ENCODE assay signal across 8 cellular contexts in the genomic region with DNA sequence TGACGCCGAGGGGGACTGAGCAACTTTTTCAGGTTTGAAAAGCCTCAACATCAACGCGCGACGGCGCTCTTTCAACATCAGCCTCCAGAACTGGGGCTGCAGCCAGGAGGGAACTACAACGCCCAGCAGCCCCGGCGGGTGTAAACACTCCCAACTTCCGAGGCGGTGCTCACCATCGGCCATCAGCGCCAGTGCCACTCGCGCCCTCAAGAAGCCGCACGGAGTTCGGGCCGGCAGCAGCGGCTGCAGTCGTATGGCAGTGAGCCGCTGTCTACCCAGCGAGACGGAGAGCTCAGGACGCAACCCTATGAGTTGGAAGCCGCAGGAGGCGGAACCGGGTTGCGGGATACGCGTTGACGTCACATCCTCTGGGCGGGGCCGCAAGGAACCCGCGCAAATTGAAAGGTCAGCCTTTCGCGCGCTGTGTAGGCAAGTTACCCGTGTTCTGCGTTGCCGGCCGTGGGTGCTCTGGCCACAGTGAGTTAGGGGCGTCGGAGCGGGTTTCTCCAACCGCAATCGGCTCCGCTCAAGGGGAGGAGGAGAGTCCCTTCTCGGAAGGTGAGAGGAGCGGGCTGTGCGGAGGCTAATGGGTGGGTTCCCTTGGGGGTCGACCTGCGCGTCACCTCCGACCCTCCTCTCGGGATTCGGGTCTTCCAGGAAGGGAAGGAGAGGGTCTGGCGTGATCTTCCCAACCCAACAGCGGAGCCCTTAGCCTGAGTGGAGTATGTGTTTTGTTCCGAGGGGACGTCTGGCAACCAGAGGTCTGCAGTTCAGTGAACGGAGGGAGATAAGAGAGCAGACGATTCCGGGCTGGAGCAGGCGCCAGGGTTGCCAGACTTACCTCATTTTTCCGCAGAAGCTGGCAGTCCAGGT. TPM values are rescaled to one million over a fixed set of nuclear protein-coding genes. Genes with fewer than 3 reads are reported as not detected.
DNase-seq lines count a peak whose midpoint lies in the region; ATAC-seq and TF ChIP-seq lines count a peak whose summit lies in the region.

A gene (plus strand): TSS at position 409 of the 873 bp plus-strand sequence. CDS start 2,222 bp downstream, outside the sequence.

- peak within 1 kb of the TSS; percentile 87 for H3K27ac ChIP-seq in Karpas-422 (ENCODE audit: low read length)
- H3K27ac ChIP-seq in fibroblast of lung (ENCODE audit: insufficient read depth, low read length) = peak within 1 kb of the TSS; percentile 98

- no peaks in the 10 kb centered on the region for H3K27me3 ChIP-seq in Karpas-422 (ENCODE audit: low read length)
- H3K27me3 ChIP-seq in fibroblast of lung (ENCODE audit: control insufficient read depth, insufficient read depth, low read length) = no peaks in the 10 kb centered on the region

- intact Hi-C loops in activated T-helper 1 cell treated with anti-CD3 and anti-CD28 coated beads, Interleukin-12 subunit alpha, Interleukin-12 subunit beta, Interleukin-2, Interleukin-4 antibody, amounts not matched to agents 30 ng/mL and 10 ng/mL and 1 ng/mL, durations not matched to agents 14 hours and 24 hours and 36 hours (cut with micrococcal nuclease) = loop anchor here (1.0 to 5.0 kb wide), 8 partner anchors 34 to 1407 kb away; a partner anchor contains a TSS

- peak; percentile 94 for DNase-seq in EH (ENCODE audit: low read depth)
- DNase-seq in Karpas-422 = peak; percentile 97
- DNase-seq in RPMI7951 (ENCODE audit: low read depth) = peak; percentile 91
- peak; percentile 85 for DNase-seq in activated T-helper 1 cell treated with anti-CD3 and anti-CD28 coated beads, Interleukin-12 subunit alpha, Interleukin-12 subunit beta, Interleukin-2, Interleukin-4 antibody, amounts not matched to agents 30 ng/mL and 10 ng/mL and 1 ng/mL, durations not matched to agents 14 hours and 24 hours and 36 hours (ENCODE audit: low spot score)
- peak; percentile 90 to 94 for DNase-seq in fibroblast of lung (ENCODE audit: low read depth in 2 of 2)
- DNase-seq in naive thymus-derived CD8-positive, alpha-beta T cell = peak; percentile 76 to 97 (median 88)
- DNase-seq in stimulated activated naive CD4-positive, alpha-beta T cell (lab: John Stamatoyannopoulos, UW) = peak; percentile 76 to 98 (median 90)

- POLR2A ChIA-PET in naive thymus-derived CD8-positive, alpha-beta T cell (lab: Charles Lee) = interaction anchor here (1.0 to 1.5 kb wide), 2 partner anchors 220 to 1408 kb away, joined by 3 to 4 read pairs; a partner anchor contains a TSS

- H3K9me3 Mint-ChIP-seq in activated T-helper 1 cell treated with anti-CD3 and anti-CD28 coated beads, Interleukin-12 subunit alpha, Interleukin-12 subunit beta, Interleukin-2, Interleukin-4 antibody, amounts not matched to agents 30 ng/mL and 10 ng/mL and 1 ng/mL, durations not matched to agents 14 hours and 24 hours and 36 hours = no peaks in the 10 kb centered on the region
- no peaks in the 10 kb centered on the region for H3K9me3 Mint-ChIP-seq in naive thymus-derived CD8-positive, alpha-beta T cell

- peaks cover 14% of the 10 kb centered on the region for H3K36me3 Mint-ChIP-seq in activated T-helper 1 cell treated with anti-CD3 and anti-CD28 coated beads, Interleukin-12 subunit alpha, Interleukin-12 subunit beta, Interleukin-2, Interleukin-4 antibody, amounts not matched to agents 30 ng/mL and 10 ng/mL and 1 ng/mL, durations not matched to agents 14 hours and 24 hours and 36 hours (ENCODE audit: low read depth)
- no peaks in the 10 kb centered on the region for H3K36me3 Mint-ChIP-seq in naive thymus-derived CD8-positive, alpha-beta T cell

- H3K4me1 Mint-ChIP-seq in activated T-helper 1 cell treated with anti-CD3 and anti-CD28 coated beads, Interleukin-12 subunit alpha, Interleukin-12 subunit beta, Interleukin-2, Interleukin-4 antibody, amounts not matched to agents 30 ng/mL and 10 ng/mL and 1 ng/mL, durations not matched to agents 14 hours and 24 hours and 36 hours (ENCODE audit: low read depth) = peaks cover 36% of the 10 kb centered on the region
- H3K4me1 Mint-ChIP-seq in naive thymus-derived CD8-positive, alpha-beta T cell = peaks cover 6 to 18% (median 17%) of the 10 kb centered on the region in 4 donors

- H3K79me2 ChIP-seq in Karpas-422 (ENCODE audit: low read length) (peaks cover 37% of the 10 kb centered on the region), fibroblast of lung (ENCODE audit: control insufficient read depth, insufficient read depth, low read length) (peaks cover 16% of the 10 kb centered on the region)

- H3K4me2 ChIP-seq in Karpas-422 (ENCODE audit: low read depth, low read length, poor library complexity, severe bottlenecking) (peak within 1 kb of the TSS; percentile 90), fibroblast of lung (ENCODE audit: extremely low read depth, insufficient read depth, low read length) (peak within 1 kb of the TSS; percentile 90)

- no peaks in the 10 kb centered on the region for H4K20me1 ChIP-seq in Karpas-422 (ENCODE audit: insufficient read depth, low read depth, low read length)
- H4K20me1 ChIP-seq in fibroblast of lung (ENCODE audit: control insufficient read depth, extremely low read depth, insufficient read depth, low read length) = no peaks in the 10 kb centered on the region

- peak within 1 kb of the TSS; percentile 83 for H3K4me3 ChIP-seq in Karpas-422 (ENCODE audit: low read length)
- H3K4me3 ChIP-seq in fibroblast of lung (replicated peaks in 1 of 4; ENCODE audit: control extremely low read depth in 1 of 4, insufficient read depth in 1 of 4, low read depth in 3 of 4, low read length in 4 of 4) = peak within 1 kb of the TSS; percentile 86 to 96 (median 88)

- peak within 1 kb of the TSS; percentile 98 for H3K27ac Mint-ChIP-seq in activated T-helper 1 cell treated with anti-CD3 and anti-CD28 coated beads, Interleukin-12 subunit alpha, Interleukin-12 subunit beta, Interleukin-2, Interleukin-4 antibody, amounts not matched to agents 30 ng/mL and 10 ng/mL and 1 ng/mL, durations not matched to agents 14 hours and 24 hours and 36 hours
- H3K27ac Mint-ChIP-seq in naive thymus-derived CD8-positive, alpha-beta T cell = peak within 1 kb of the TSS; percentile 95 to 100 (median 99)

- H3K9me2 ChIP-seq in Karpas-422 (replicated peaks; ENCODE audit: insufficient read depth, low read length) = no peaks in the 10 kb centered on the region

- peak; percentile 98 for ATAC-seq in GM21825 (IDR thresholded peaks at IDR 0.05; ENCODE audit: unreplicated experiment)
- ATAC-seq in naive thymus-derived CD8-positive, alpha-beta T cell = peak; percentile 97 to 98

- H3K27me3 Mint-ChIP-seq in activated T-helper 1 cell treated with anti-CD3 and anti-CD28 coated beads, Interleukin-12 subunit alpha, Interleukin-12 subunit beta, Interleukin-2, Interleukin-4 antibody, amounts not matched to agents 30 ng/mL and 10 ng/mL and 1 ng/mL, durations not matched to agents 14 hours and 24 hours and 36 hours (ENCODE audit: insufficient read depth) = peaks cover 2% of the 10 kb centered on the region
- H3K27me3 Mint-ChIP-seq in naive thymus-derived CD8-positive, alpha-beta T cell = peaks cover 0 to 7% (median 0%) of the 10 kb centered on the region in 5 donors

- H3K9ac ChIP-seq in Karpas-422 (ENCODE audit: low read length) = peak within 1 kb of the TSS; percentile 79
- H3K9ac ChIP-seq in fibroblast of lung (ENCODE audit: insufficient read depth, low read length) = peak within 1 kb of the TSS; percentile 96

- H3K4me1 ChIP-seq in Karpas-422 (ENCODE audit: low read length) (peaks cover 23% of the 10 kb centered on the region), fibroblast of lung (ENCODE audit: control insufficient read depth, extremely low read depth, insufficient read depth, low read length) (no peaks in the 10 kb centered on the region)

- H3K4me3 Mint-ChIP-seq in activated T-helper 1 cell treated with anti-CD3 and anti-CD28 coated beads, Interleukin-12 subunit alpha, Interleukin-12 subunit beta, Interleukin-2, Interleukin-4 antibody, amounts not matched to agents 30 ng/mL and 10 ng/mL and 1 ng/mL, durations not matched to agents 14 hours and 24 hours and 36 hours = peak within 1 kb of the TSS; percentile 97
- peak within 1 kb of the TSS; percentile 96 to 99 (median 98) for H3K4me3 Mint-ChIP-seq in naive thymus-derived CD8-positive, alpha-beta T cell

- TF ChIP-seq CTCF in fibroblast of lung (conservative IDR thresholded peaks at IDR 0.05 in 1 of 2, IDR thresholded peaks at IDR 0.05 in 1 of 2; ENCODE audit: low read depth in 1 of 2, low read length in 2 of 2) = peak; percentile 17 to 20

- peak within 1 kb of the TSS; percentile 91 for H2AFZ ChIP-seq in Karpas-422 (ENCODE audit: low read length)
- peak within 1 kb of the TSS; percentile 98 for H2AFZ ChIP-seq in fibroblast of lung (ENCODE audit: low read length)

- H3K36me3 ChIP-seq in Karpas-422 (ENCODE audit: insufficient read depth, low read length) = peaks cover 17% of the 10 kb centered on the region; the same call in 1 of the 2 replicates
- H3K36me3 ChIP-seq in fibroblast of lung (ENCODE audit: control insufficient read depth, insufficient read depth, low read length) = no peaks in the 10 kb centered on the region

- H3K9me3 ChIP-seq in Karpas-422 (ENCODE audit: low read length) = no peaks in the 10 kb centered on the region
- H3K9me3 ChIP-seq in fibroblast of lung (ENCODE audit: control insufficient read depth, insufficient read depth, low read depth, low read length) = no peaks in the 10 kb centered on the region

RNA-seq across cellular contexts. Expression of the gene that starts here (rescaled TPM):
- 9.8 and 14.2 TPM in 2 replicates for total RNA-seq in Karpas-422 (2014; rRNA removed; shearing (Covaris generic); ENCODE audit: low replicate concordance)
- total RNA-seq in RPMI7951 (2014; rRNA removed; shearing (Covaris generic)) = 23.4 and 29.9 TPM in 2 replicates
- 52.2 and 58.0 TPM in 2 replicates for total RNA-seq in activated T-helper 1 cell treated with anti-CD3 and anti-CD28 coated beads, Interleukin-12 subunit alpha, Interleukin-12 subunit beta, Interleukin-2, Interleukin-4 antibody, amounts not matched to agents 30 ng/mL and 10 ng/mL and 1 ng/mL, durations not matched to agents 14 hours and 24 hours and 36 hours
- 1.3 and 3.0 TPM in 2 replicates for total RNA-seq in fibroblast of lung
- polyA plus RNA-seq in fibroblast of lung = 7.2 and 14.6 TPM in 2 replicates
- 4.8 and 9.8 TPM in 2 replicates for polyA plus RNA-seq in fibroblast of lung (2012)
- polyA minus RNA-seq in fibroblast of lung (ENCODE audit: low replicate concordance) = 1.1 and 4.5 TPM in 2 replicates
- total RNA-seq in naive thymus-derived CD8-positive, alpha-beta T cell = under 1 TPM in 1 of 2 experiments, not detected in 1; 0.62 TPM
- polyA plus RNA-seq in naive thymus-derived CD8-positive, alpha-beta T cell = under 1 TPM in 1 of 3 donors, not detected in 2; 0.42 TPM

Comparison
In these comparisons a context has a peak if more than half of its experiments do, and no peak if none do; other contexts are left out.
1. Peak in every context shown above with its lines: DNase-seq, ATAC-seq, H3K4me3 ChIP-seq and H3K27ac ChIP-seq.
2. Peak in DNase-seq and ATAC-seq in naive thymus-derived CD8-positive, alpha-beta T cell; RNA of the gene not detected or under 1 TPM.